ENCODE assay signal across 1 cellular context in the genomic region with DNA sequence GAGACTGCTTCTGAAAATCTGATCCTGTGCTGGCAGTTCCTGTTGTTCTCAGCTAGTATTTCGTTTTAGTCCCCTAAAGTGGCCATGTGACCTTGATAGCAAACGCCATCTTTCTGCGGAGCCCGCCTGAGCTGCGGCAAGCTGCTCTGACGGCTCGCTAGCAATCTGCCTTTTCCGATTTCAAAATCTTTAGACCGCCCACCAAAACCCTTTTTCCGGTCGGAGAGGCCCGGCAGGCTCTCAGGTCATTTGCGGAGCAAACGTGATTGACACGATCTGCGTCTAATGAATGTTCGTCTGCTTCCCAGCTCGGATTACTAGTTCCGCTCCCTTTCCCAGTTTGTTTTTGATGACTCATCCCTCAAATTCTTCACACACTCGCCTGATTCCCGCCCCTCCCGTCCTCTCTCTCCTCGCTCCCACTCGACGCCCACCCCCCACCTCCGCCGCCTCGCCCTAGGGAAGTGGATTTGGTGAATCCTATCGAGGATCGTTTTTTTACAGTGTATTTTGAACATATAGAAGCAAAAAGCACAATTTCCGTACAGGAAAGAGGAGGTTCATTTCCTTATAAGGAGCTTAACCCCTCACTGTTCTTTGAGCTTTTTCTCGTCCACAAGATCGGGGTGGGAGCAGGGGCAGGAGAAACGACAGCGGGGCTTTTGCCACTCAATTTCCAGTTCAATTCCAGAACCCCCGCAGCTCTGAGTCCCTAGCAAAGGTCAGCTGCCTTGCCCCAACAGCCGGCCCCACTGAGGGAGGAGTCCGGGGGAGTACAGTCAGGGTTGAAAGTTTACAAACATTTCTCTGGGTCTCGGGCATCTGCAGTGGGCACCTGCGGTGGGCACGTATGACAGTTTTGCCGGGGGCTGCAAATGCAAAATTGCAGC.
TF ChIP-seq lines count a peak whose summit lies in the region.

No MANE protein-coding gene starts in this region.

TF ChIP-seq in K562, 482 proteins besides CTCF, POLR2A, EP300 and RAD21 (continued from another document):
- TF ChIP-seq CHAMP1 (IDR thresholded peaks at IDR 0.05): no peak
- no peak for TF ChIP-seq CBX8 (IDR thresholded peaks at IDR 0.05; ENCODE audit: borderline replicate concordance, extremely low read depth, low read depth, low read length, poor library complexity, severe bottlenecking)
- TF ChIP-seq KDM2B (CRISPR knock-in tag; IDR thresholded peaks at IDR 0.05): no peak
- peak; percentile 58 to 85; a peak in 2 of 4 replicates for TF ChIP-seq SRF (CRISPR knock-in tag; IDR thresholded peaks at IDR 0.05)
- TF ChIP-seq RBM39 (optimal IDR thresholded peaks at IDR 0.05; ENCODE audit: low read depth, low read length): no peak
- peak; percentile 52 to 93 (median 86) for TF ChIP-seq YY1 (IDR thresholded peaks at IDR 0.05; ENCODE audit: borderline replicate concordance in 1 of 3, control insufficient read depth in 1 of 3, extremely low read depth in 1 of 3, insufficient read depth in 3 of 3, insufficient read length in 1 of 3, insufficient replicate concordance in 2 of 3, low read depth in 1 of 3, low read length in 2 of 3)
- peak; percentile 80 for TF ChIP-seq POLR2G (IDR thresholded peaks at IDR 0.05; ENCODE audit: low read depth, low read length)
- no peak; a peak in 1 of 4 replicates for TF ChIP-seq RCOR1 (IDR thresholded peaks at IDR 0.05; ENCODE audit: borderline replicate concordance in 1 of 2, low read depth in 2 of 2, low read length in 2 of 2)
- no peak for TF ChIP-seq CBFA2T3 (IDR thresholded peaks at IDR 0.05)
